24 cellular contexts compared by ENCODE assay signal in genomic region chr1:178494569-178494971, GRCh38. TPM values are rescaled to one million over a fixed set of nuclear protein-coding genes. Genes with fewer than 3 reads are reported as not detected.
"Had no signal": no experiment of that assay in that cellular context is flagged by ENCODE, and none has a peak within 500 bp of the region (broad histone marks: within the 10 kb centered on the region; RNA-seq: fewer than 3 reads in every experiment).

No MANE protein-coding gene starts in this region.

- H3K27me3 ChIP-seq: left lung, sigmoid colon had no signal

- H3K4me1 Mint-ChIP-seq: activated T-helper 17 cell treated with anti-CD3 and anti-CD28 coated beads, Interleukin-2, amount 50 U/mL, for 72 hours; immature natural killer cell; stimulated activated naive B cell treated with anti-CD40 and anti-IgM and Interleukin-4, amounts not matched to agents 10 μg/mL and 1 μg/mL and 100 μg/mL, for 72 hours had no signal

- H3K36me3 Mint-ChIP-seq: immature natural killer cell; stimulated activated naive B cell treated with anti-CD40 and anti-IgM and Interleukin-4, amounts not matched to agents 10 μg/mL and 1 μg/mL and 100 μg/mL, for 72 hours; WTC11 had no signal

- FAIRE-seq: bronchial epithelial cell had no signal

- H3K4me2 ChIP-seq: smooth muscle cell had no signal

- H3K27ac Mint-ChIP-seq: activated naive CD4-positive, alpha-beta T cell treated with anti-CD3 and anti-CD28 coated beads for 36 hours; activated T-helper 17 cell treated with anti-CD3 and anti-CD28 coated beads, Interleukin-2, amount 50 U/mL, for 72 hours; immature natural killer cell; nephron progenitor cell; stimulated activated naive B cell treated with anti-CD40 and anti-IgM and Interleukin-4, amounts not matched to agents 10 μg/mL and 1 μg/mL and 100 μg/mL, for 72 hours; WTC11 had no signal

- DNase-seq: activated naive CD4-positive, alpha-beta T cell treated with anti-CD3 and anti-CD28 coated beads for 36 hours; activated T-cell treated with anti-CD3 and anti-CD28 coated beads, Interleukin-2, amount 50 U/mL, for 1 hour; amygdala; cerebellar nuclear complex; foreskin fibroblast; immature natural killer cell; left lung; mammary epithelial cell; nephron progenitor cell; sigmoid colon; stimulated activated CD4-positive, alpha-beta T cell treated with anti-CD3 and anti-CD28 coated beads, Interleukin-15, amount 100 ng/mL, for 24 hours; stimulated activated naive B cell treated with anti-CD40 and anti-IgM and Interleukin-4, amounts not matched to agents 10 μg/mL and 1 μg/mL and 100 μg/mL, for 72 hours; T-helper 9 cell; trophoblast cell had no signal

- H3K4me3 Mint-ChIP-seq: activated naive CD4-positive, alpha-beta T cell treated with anti-CD3 and anti-CD28 coated beads for 36 hours; activated T-helper 17 cell treated with anti-CD3 and anti-CD28 coated beads, Interleukin-2, amount 50 U/mL, for 72 hours; immature natural killer cell; nephron progenitor cell; stimulated activated naive B cell treated with anti-CD40 and anti-IgM and Interleukin-4, amounts not matched to agents 10 μg/mL and 1 μg/mL and 100 μg/mL, for 72 hours; WTC11 had no signal

- H3K27me3 Mint-ChIP-seq: stimulated activated naive B cell treated with anti-CD40 and anti-IgM and Interleukin-4, amounts not matched to agents 10 μg/mL and 1 μg/mL and 100 μg/mL, for 72 hours had no signal

- H3K4me3 ChIP-seq: coronary artery, left lung, sigmoid colon, smooth muscle cell had no signal

- H3K36me3 ChIP-seq: left lung, sigmoid colon had no signal

- H3K9me3 Mint-ChIP-seq: activated naive CD4-positive, alpha-beta T cell treated with anti-CD3 and anti-CD28 coated beads for 36 hours; activated T-helper 17 cell treated with anti-CD3 and anti-CD28 coated beads, Interleukin-2, amount 50 U/mL, for 72 hours; immature natural killer cell; nephron progenitor cell; stimulated activated naive B cell treated with anti-CD40 and anti-IgM and Interleukin-4, amounts not matched to agents 10 μg/mL and 1 μg/mL and 100 μg/mL, for 72 hours; WTC11 had no signal

- H3K4me1 ChIP-seq: left lung, sigmoid colon had no signal

- H3K27ac ChIP-seq: coronary artery, left lung, sigmoid colon had no signal

- ATAC-seq: activated T-helper 17 cell treated with anti-CD3 and anti-CD28 coated beads, Interleukin-2, amount 50 U/mL, for 72 hours; left lung; stimulated activated naive B cell treated with anti-CD40 and anti-IgM and Interleukin-4, amounts not matched to agents 10 μg/mL and 1 μg/mL and 100 μg/mL, for 72 hours; WTC11 had no signal

- H3K9me3 ChIP-seq: left lung, sigmoid colon had no signal

RNA-seq across cellular contexts. Expression of gene CLEC20A, which starts 2.2 kb away (rescaled TPM):
- total RNA-seq: activated naive CD4-positive, alpha-beta T cell treated with anti-CD3 and anti-CD28 coated beads for 36 hours; activated T-helper 17 cell treated with anti-CD3 and anti-CD28 coated beads, Interleukin-2, amount 50 U/mL, for 72 hours; bronchial epithelial cell; epithelial cell of proximal tubule; fibroblast of lung; kidney epithelial cell; left lung; mammary epithelial cell; sigmoid colon; smooth muscle cell; T-helper 1 cell treated with Interleukin-12 subunit alpha and Interleukin-12 subunit beta and Interleukin-4 antibody, amounts not matched to agents 30 ng/mL and 1 ng/mL, for 36 hours; temporal lobe; WTC11 had no signal
- polyA plus RNA-seq: fibroblast of lung, mammary epithelial cell had no signal

RNA-seq across cellular contexts. Expression of gene TEX35, which starts 18.3 kb away (rescaled TPM):
- total RNA-seq: activated naive CD4-positive, alpha-beta T cell treated with anti-CD3 and anti-CD28 coated beads for 36 hours; activated T-helper 17 cell treated with anti-CD3 and anti-CD28 coated beads, Interleukin-2, amount 50 U/mL, for 72 hours; bronchial epithelial cell; epithelial cell of proximal tubule; fibroblast of lung; kidney epithelial cell; left lung; mammary epithelial cell; sigmoid colon; smooth muscle cell; T-helper 1 cell treated with Interleukin-12 subunit alpha and Interleukin-12 subunit beta and Interleukin-4 antibody, amounts not matched to agents 30 ng/mL and 1 ng/mL, for 36 hours; temporal lobe; WTC11 had no signal
- polyA plus RNA-seq: immature natural killer cell, mammary epithelial cell, sigmoid colon, smooth muscle cell had no signal
